ENCODE assay signal across 10 cellular contexts in genomic region chr2:69554568-69554967, GRCh38.
DNase-seq lines count a peak whose midpoint lies in the region; ATAC-seq and TF ChIP-seq lines count a peak whose summit lies in the region.
"Had no signal": no experiment of that assay in that cellular context is flagged by ENCODE, and none has a peak within 500 bp of the region (broad histone marks: within the 10 kb centered on the region; RNA-seq: fewer than 3 reads in every experiment).

No MANE protein-coding gene starts in this region.

- H3K9me3 ChIP-seq in CD8-positive, alpha-beta T cell (ENCODE audit: low read length) = no peaks in the 10 kb centered on the region
- no peaks in the 10 kb centered on the region for H3K9me3 ChIP-seq in naive thymus-derived CD4-positive, alpha-beta T cell (ENCODE audit: control insufficient read depth in 2 of 3, low read length in 3 of 3)

- no peak for ATAC-seq in CD8-positive, alpha-beta T cell
- peak; percentile 18 for ATAC-seq in GM18868 (IDR thresholded peaks at IDR 0.05; ENCODE audit: unreplicated experiment)
- no peak for ATAC-seq in naive thymus-derived CD4-positive, alpha-beta T cell

- TF ChIP-seq CTCF in CD8-positive, alpha-beta T cell (IDR thresholded peaks at IDR 0.05) = no peak

- POLR2A ChIA-PET in CD8-positive, alpha-beta T cell (lab: Charles Lee) = no interaction called here
- POLR2A ChIA-PET in naive thymus-derived CD4-positive, alpha-beta T cell (lab: Charles Lee) = interaction anchor here (0.6 to 0.8 kb wide), 2 partner anchors 20 to 90 kb away, joined by 3 to 4 read pairs; no protein-coding TSS in a partner anchor

- H3K27me3 ChIP-seq in CD8-positive, alpha-beta T cell (ENCODE audit: insufficient read depth, low read length) = no peaks in the 10 kb centered on the region
- no peaks in the 10 kb centered on the region for H3K27me3 ChIP-seq in naive thymus-derived CD4-positive, alpha-beta T cell (ENCODE audit: control insufficient read depth in 2 of 2, insufficient read depth in 2 of 2, low read length in 2 of 2)

- CTCF ChIA-PET in CD8-positive, alpha-beta T cell (lab: Charles Lee) = interaction anchor here (0.8 to 4.3 kb wide), 4 partner anchors 10 to 262 kb away, joined by 3 to 26 read pairs (median 6); no protein-coding TSS in a partner anchor
- CTCF ChIA-PET in naive thymus-derived CD4-positive, alpha-beta T cell (lab: Charles Lee) = interaction anchor here (0.9 to 1.7 kb wide), 5 partner anchors 11 to 262 kb away, joined by 3 to 11 read pairs (median 3); no protein-coding TSS in a partner anchor

- H3K4me3 Mint-ChIP-seq in CD8-positive, alpha-beta T cell = no peak overlapping the region
- no peak overlapping the region for H3K4me3 Mint-ChIP-seq in activated T-helper 1 cell treated with anti-CD3 and anti-CD28 coated beads, Interleukin-12 subunit alpha, Interleukin-12 subunit beta, Interleukin-2, Interleukin-4 antibody, amounts not matched to agents 30 ng/mL and 10 ng/mL and 1 ng/mL, durations not matched to agents 14 hours and 24 hours and 36 hours
- peak overlapping the region in 7 of 10 donors; percentile 2 to 63 (median 10) for H3K4me3 Mint-ChIP-seq in naive thymus-derived CD4-positive, alpha-beta T cell

- peaks cover 10% of the 10 kb centered on the region for H3K36me3 ChIP-seq in CD8-positive, alpha-beta T cell (ENCODE audit: insufficient read depth, low read length)
- peaks cover 0 to 8% (median 7%) of the 10 kb centered on the region in 3 experiments for H3K36me3 ChIP-seq in naive thymus-derived CD4-positive, alpha-beta T cell (ENCODE audit: control insufficient read depth in 2 of 3, insufficient read depth in 3 of 3, low read length in 3 of 3)

- H3K27ac ChIP-seq in CD8-positive, alpha-beta T cell (ENCODE audit: low read depth, low read length) = no peak overlapping the region
- H3K27ac ChIP-seq in naive thymus-derived CD4-positive, alpha-beta T cell (ENCODE audit: low read depth, low read length) = peak overlapping the region; percentile 10
- H3K27ac ChIP-seq: SK-N-MC had no signal

- intact Hi-C loops in CD8-positive, alpha-beta T cell (cut with DNase I, micrococcal nuclease) = no loop called here
- intact Hi-C loops in activated T-helper 1 cell treated with anti-CD3 and anti-CD28 coated beads, Interleukin-12 subunit alpha, Interleukin-12 subunit beta, Interleukin-2, Interleukin-4 antibody, amounts not matched to agents 30 ng/mL and 10 ng/mL and 1 ng/mL, durations not matched to agents 14 hours and 24 hours and 36 hours (cut with micrococcal nuclease) = no loop called here
- intact Hi-C loops in naive thymus-derived CD4-positive, alpha-beta T cell (cut with micrococcal nuclease) = no loop called here

- H3K27ac Mint-ChIP-seq in CD8-positive, alpha-beta T cell = peak overlapping the region; percentile 73
- peak overlapping the region; percentile 71 for H3K27ac Mint-ChIP-seq in activated T-helper 1 cell treated with anti-CD3 and anti-CD28 coated beads, Interleukin-12 subunit alpha, Interleukin-12 subunit beta, Interleukin-2, Interleukin-4 antibody, amounts not matched to agents 30 ng/mL and 10 ng/mL and 1 ng/mL, durations not matched to agents 14 hours and 24 hours and 36 hours
- H3K27ac Mint-ChIP-seq in naive thymus-derived CD4-positive, alpha-beta T cell = peak overlapping the region; percentile 1 to 81 (median 44)

- H3K27me3 Mint-ChIP-seq in CD8-positive, alpha-beta T cell (ENCODE audit: low read depth) = no peaks in the 10 kb centered on the region
- no peaks in the 10 kb centered on the region for H3K27me3 Mint-ChIP-seq in activated T-helper 1 cell treated with anti-CD3 and anti-CD28 coated beads, Interleukin-12 subunit alpha, Interleukin-12 subunit beta, Interleukin-2, Interleukin-4 antibody, amounts not matched to agents 30 ng/mL and 10 ng/mL and 1 ng/mL, durations not matched to agents 14 hours and 24 hours and 36 hours (ENCODE audit: insufficient read depth)
- H3K27me3 Mint-ChIP-seq in naive thymus-derived CD4-positive, alpha-beta T cell = no peaks in the 10 kb centered on the region

- H3K36me3 Mint-ChIP-seq in CD8-positive, alpha-beta T cell = peaks cover 63% of the 10 kb centered on the region
- peaks cover 20% of the 10 kb centered on the region for H3K36me3 Mint-ChIP-seq in activated T-helper 1 cell treated with anti-CD3 and anti-CD28 coated beads, Interleukin-12 subunit alpha, Interleukin-12 subunit beta, Interleukin-2, Interleukin-4 antibody, amounts not matched to agents 30 ng/mL and 10 ng/mL and 1 ng/mL, durations not matched to agents 14 hours and 24 hours and 36 hours (ENCODE audit: low read depth)
- H3K36me3 Mint-ChIP-seq in naive thymus-derived CD4-positive, alpha-beta T cell = peaks cover 4 to 48% (median 29%) of the 10 kb centered on the region in 5 donors

- H3K4me1 ChIP-seq in CD8-positive, alpha-beta T cell (ENCODE audit: insufficient read depth, low read length) = peaks cover 54% of the 10 kb centered on the region
- peaks cover 3 to 26% of the 10 kb centered on the region in 2 donors for H3K4me1 ChIP-seq in naive thymus-derived CD4-positive, alpha-beta T cell (ENCODE audit: control insufficient read depth in 2 of 2, insufficient read depth in 2 of 2, low read length in 2 of 2)

- H3K4me3 ChIP-seq in CD8-positive, alpha-beta T cell (ENCODE audit: low read depth, low read length) = no peak overlapping the region
- no peak overlapping the region for H3K4me3 ChIP-seq in naive thymus-derived CD4-positive, alpha-beta T cell (ENCODE audit: low read length)
- H3K4me3 ChIP-seq: SK-N-MC had no signal

- no peaks in the 10 kb centered on the region for H3K9me3 Mint-ChIP-seq in CD8-positive, alpha-beta T cell
- H3K9me3 Mint-ChIP-seq in activated T-helper 1 cell treated with anti-CD3 and anti-CD28 coated beads, Interleukin-12 subunit alpha, Interleukin-12 subunit beta, Interleukin-2, Interleukin-4 antibody, amounts not matched to agents 30 ng/mL and 10 ng/mL and 1 ng/mL, durations not matched to agents 14 hours and 24 hours and 36 hours = no peaks in the 10 kb centered on the region
- H3K9me3 Mint-ChIP-seq in naive thymus-derived CD4-positive, alpha-beta T cell = no peaks in the 10 kb centered on the region

- peaks cover 75% of the 10 kb centered on the region for H3K4me1 Mint-ChIP-seq in CD8-positive, alpha-beta T cell (ENCODE audit: low read depth)
- H3K4me1 Mint-ChIP-seq in activated T-helper 1 cell treated with anti-CD3 and anti-CD28 coated beads, Interleukin-12 subunit alpha, Interleukin-12 subunit beta, Interleukin-2, Interleukin-4 antibody, amounts not matched to agents 30 ng/mL and 10 ng/mL and 1 ng/mL, durations not matched to agents 14 hours and 24 hours and 36 hours (ENCODE audit: low read depth) = peaks cover 37% of the 10 kb centered on the region
- peaks cover 40 to 87% (median 81%) of the 10 kb centered on the region in 7 donors for H3K4me1 Mint-ChIP-seq in naive thymus-derived CD4-positive, alpha-beta T cell

- DNase-seq in CD8-positive, alpha-beta T cell = no peak
- no peak for DNase-seq in activated T-helper 1 cell treated with anti-CD3 and anti-CD28 coated beads, Interleukin-12 subunit alpha, Interleukin-12 subunit beta, Interleukin-2, Interleukin-4 antibody, amounts not matched to agents 30 ng/mL and 10 ng/mL and 1 ng/mL, durations not matched to agents 14 hours and 24 hours and 36 hours (ENCODE audit: low spot score)
- DNase-seq in naive thymus-derived CD4-positive, alpha-beta T cell = no peak
- DNase-seq in globus pallidus (ENCODE audit: low spot score) (no peak), C1 segment of cervical spinal cord (lab: John Stamatoyannopoulos, UW) (no peak), NCI-H1694 (lab: John Stamatoyannopoulos, UW) (no peak)
- DNase-seq in activated effector memory CD4-positive, alpha-beta T cell treated with Interleukin-2 at 50 U/mL for 16 hours = no peak
- DNase-seq: COR-L47 had no signal

Comparison
In these comparisons a context has a peak if more than half of its experiments do, and no peak if none do; other contexts are left out.
1. H3K4me3 Mint-ChIP-seq: peak in naive thymus-derived CD4-positive, alpha-beta T cell (7 of 10); none in CD8-positive, alpha-beta T cell (single experiment) and activated T-helper 1 cell treated with anti-CD3 and anti-CD28 coated beads, Interleukin-12 subunit alpha, Interleukin-12 subunit beta, Interleukin-2, Interleukin-4 antibody, amounts not matched to agents 30 ng/mL and 10 ng/mL and 1 ng/mL, durations not matched to agents 14 hours and 24 hours and 36 hours (single experiment).
2. Peak in every context shown above with its lines, with median percentiles within 50 percentile points of each other: H3K27ac Mint-ChIP-seq.